1 cellular context compared by ENCODE assay signal in the genomic region with DNA sequence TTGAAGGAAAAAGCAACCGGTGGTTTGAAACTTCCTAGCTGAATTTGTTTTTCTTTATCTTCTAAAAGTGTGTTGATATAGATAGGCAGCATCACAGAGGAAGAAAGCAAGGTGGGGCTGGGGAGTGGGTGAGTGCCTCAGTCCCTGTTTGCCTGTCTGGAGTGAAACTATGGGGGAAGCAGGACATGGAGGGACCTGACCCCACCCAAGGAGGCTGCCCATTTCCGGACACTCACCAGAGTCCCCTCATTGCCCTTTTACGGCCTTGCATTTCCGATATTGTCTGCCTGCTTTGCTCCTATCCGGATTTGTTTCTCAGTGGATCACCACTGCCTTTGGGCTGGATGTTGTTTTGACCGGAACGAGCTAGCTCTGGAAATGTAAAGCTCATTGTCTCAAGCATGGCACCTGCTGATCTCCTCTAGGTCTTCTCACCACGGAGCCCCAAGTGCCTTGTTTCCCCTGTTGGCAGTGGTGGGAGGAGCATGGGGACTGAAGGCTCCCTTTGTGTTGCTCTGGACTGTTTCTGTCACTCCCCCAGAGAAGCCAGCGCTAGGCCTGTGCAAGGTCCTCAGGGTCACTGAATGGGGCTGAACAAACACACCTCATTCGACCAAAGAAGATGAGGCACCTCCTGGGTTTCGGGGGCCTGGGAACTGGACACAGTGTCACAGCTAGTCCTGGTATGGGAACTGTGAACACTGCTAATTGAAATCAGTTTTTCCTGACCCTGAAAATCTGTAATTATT.
TF ChIP-seq lines count a peak whose summit lies in the region.

No MANE protein-coding gene starts in this region.

TF ChIP-seq in HepG2, 621 proteins besides CTCF, POLR2A, EP300 and RAD21 (continued from another document and continues in another):
- TF ChIP-seq, protein P1, sequence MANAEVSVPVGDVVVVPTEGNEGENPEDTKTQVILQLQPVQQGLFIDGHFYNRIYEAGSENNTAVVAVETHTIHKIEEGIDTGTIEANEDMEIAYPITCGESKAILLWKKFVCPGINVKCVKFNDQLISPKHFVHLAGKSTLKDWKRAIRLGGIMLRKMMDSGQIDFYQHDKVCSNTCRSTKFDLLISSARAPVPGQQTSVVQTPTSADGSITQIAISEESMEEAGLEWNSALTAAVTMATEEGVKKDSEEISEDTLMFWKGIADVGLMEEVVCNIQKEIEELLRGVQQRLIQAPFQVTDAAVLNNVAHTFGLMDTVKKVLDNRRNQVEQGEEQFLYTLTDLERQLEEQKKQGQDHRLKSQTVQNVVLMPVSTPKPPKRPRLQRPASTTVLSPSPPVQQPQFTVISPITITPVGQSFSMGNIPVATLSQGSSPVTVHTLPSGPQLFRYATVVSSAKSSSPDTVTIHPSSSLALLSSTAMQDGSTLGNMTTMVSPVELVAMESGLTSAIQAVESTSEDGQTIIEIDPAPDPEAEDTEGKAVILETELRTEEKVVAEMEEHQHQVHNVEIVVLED (CRISPR knock-in tag; IDR thresholded peaks at IDR 0.05; ENCODE audit: borderline replicate concordance): no peak
- TF ChIP-seq FOXC1 (CRISPR knock-in tag; IDR thresholded peaks at IDR 0.05; ENCODE audit: borderline replicate concordance) (no peak), ZNF274 (CRISPR knock-in tag; IDR thresholded peaks at IDR 0.05) (peak; percentile 67; the same call in 1 of the 2 replicates), MEIS1 (CRISPR knock-in tag; IDR thresholded peaks at IDR 0.05; ENCODE audit: borderline replicate concordance) (no peak), FOXK1 (CRISPR knock-in tag; IDR thresholded peaks at IDR 0.05; ENCODE audit: borderline replicate concordance, low read depth) (peak; percentile 41; the same call in 1 of the 2 replicates), ZBTB8A (CRISPR knock-in tag; IDR thresholded peaks at IDR 0.05; ENCODE audit: borderline replicate concordance, low read depth) (no peak; the same call in 1 of the 2 replicates), HOXA7 (CRISPR knock-in tag; IDR thresholded peaks at IDR 0.05) (no peak), TEAD2 (CRISPR knock-in tag; IDR thresholded peaks at IDR 0.05) (no peak), KDM4B (CRISPR knock-in tag; IDR thresholded peaks at IDR 0.05) (no peak), ZNF570 (CRISPR knock-in tag; IDR thresholded peaks at IDR 0.05; ENCODE audit: borderline replicate concordance) (no peak), ZNF354B (CRISPR knock-in tag; IDR thresholded peaks at IDR 0.05) (no peak), HDAC6 (IDR thresholded peaks at IDR 0.05; ENCODE audit: low read depth, low read length) (no peak), ZBTB7A (CRISPR knock-in tag; IDR thresholded peaks at IDR 0.05) (0 out of 2 replicates have a peak, but pooled peaks have one; percentile 44), ZBTB42 (CRISPR knock-in tag; IDR thresholded peaks at IDR 0.05) (no peak), ZNF34 (CRISPR knock-in tag; IDR thresholded peaks at IDR 0.05; ENCODE audit: borderline replicate concordance) (no peak), ZNF619 (CRISPR knock-in tag; IDR thresholded peaks at IDR 0.05) (0 out of 2 replicates have a peak, but pooled peaks have one; percentile 58), HNF4A (CRISPR knock-in tag; IDR thresholded peaks at IDR 0.05) (peak; percentile 84), HOXA3 (CRISPR knock-in tag; IDR thresholded peaks at IDR 0.05) (peak; percentile 68; the same call in 1 of the 2 replicates), SIX1 (CRISPR knock-in tag; IDR thresholded peaks at IDR 0.05; ENCODE audit: borderline replicate concordance) (no peak), MEF2D (CRISPR knock-in tag; IDR thresholded peaks at IDR 0.05) (no peak), HNRNPLL (IDR thresholded peaks at IDR 0.05; ENCODE audit: low read depth, low read length, poor library complexity, severe bottlenecking) (no peak), RORA (CRISPR knock-in tag; IDR thresholded peaks at IDR 0.05) (no peak), ZNF234 (CRISPR knock-in tag; conservative IDR thresholded peaks at IDR 0.05) (no peak), SRSF1 (optimal IDR thresholded peaks at IDR 0.05; ENCODE audit: low read depth, low read length) (peak; percentile 42), ZKSCAN1 (IDR thresholded peaks at IDR 0.05; ENCODE audit: low read length) (no peak), KDM6A (CRISPR knock-in tag; IDR thresholded peaks at IDR 0.05; ENCODE audit: low read depth) (peak; percentile 88), SOX13 (IDR thresholded peaks at IDR 0.05) (0 out of 2 replicates have a peak, but pooled peaks have one; percentile 56), SOX13 (CRISPR knock-in tag; conservative IDR thresholded peaks at IDR 0.05 in 1 of 2, IDR thresholded peaks at IDR 0.05 in 1 of 2) (peak in 1 of 2 experiments; percentile 82; a peak in 2 of 4 replicates), MAFK (conservative IDR thresholded peaks at IDR 0.05 in 1 of 2, IDR thresholded peaks at IDR 0.05 in 1 of 2; ENCODE audit: low read length in 2 of 2) (no peak), MED1 (CRISPR knock-in tag; IDR thresholded peaks at IDR 0.05) (peak; percentile 68; the same call in 1 of the 2 replicates), ZNF720 (CRISPR knock-in tag; IDR thresholded peaks at IDR 0.05) (no peak), ZNF367 (CRISPR knock-in tag; IDR thresholded peaks at IDR 0.05; ENCODE audit: borderline replicate concordance) (no peak)
- TF ChIP-seq, protein P2, sequence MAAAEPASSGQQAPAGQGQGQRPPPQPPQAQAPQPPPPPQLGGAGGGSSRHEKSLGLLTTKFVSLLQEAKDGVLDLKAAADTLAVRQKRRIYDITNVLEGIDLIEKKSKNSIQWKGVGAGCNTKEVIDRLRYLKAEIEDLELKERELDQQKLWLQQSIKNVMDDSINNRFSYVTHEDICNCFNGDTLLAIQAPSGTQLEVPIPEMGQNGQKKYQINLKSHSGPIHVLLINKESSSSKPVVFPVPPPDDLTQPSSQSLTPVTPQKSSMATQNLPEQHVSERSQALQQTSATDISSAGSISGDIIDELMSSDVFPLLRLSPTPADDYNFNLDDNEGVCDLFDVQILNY (CRISPR knock-in tag; conservative IDR thresholded peaks at IDR 0.05): no peak
- TF ChIP-seq, protein P3, sequence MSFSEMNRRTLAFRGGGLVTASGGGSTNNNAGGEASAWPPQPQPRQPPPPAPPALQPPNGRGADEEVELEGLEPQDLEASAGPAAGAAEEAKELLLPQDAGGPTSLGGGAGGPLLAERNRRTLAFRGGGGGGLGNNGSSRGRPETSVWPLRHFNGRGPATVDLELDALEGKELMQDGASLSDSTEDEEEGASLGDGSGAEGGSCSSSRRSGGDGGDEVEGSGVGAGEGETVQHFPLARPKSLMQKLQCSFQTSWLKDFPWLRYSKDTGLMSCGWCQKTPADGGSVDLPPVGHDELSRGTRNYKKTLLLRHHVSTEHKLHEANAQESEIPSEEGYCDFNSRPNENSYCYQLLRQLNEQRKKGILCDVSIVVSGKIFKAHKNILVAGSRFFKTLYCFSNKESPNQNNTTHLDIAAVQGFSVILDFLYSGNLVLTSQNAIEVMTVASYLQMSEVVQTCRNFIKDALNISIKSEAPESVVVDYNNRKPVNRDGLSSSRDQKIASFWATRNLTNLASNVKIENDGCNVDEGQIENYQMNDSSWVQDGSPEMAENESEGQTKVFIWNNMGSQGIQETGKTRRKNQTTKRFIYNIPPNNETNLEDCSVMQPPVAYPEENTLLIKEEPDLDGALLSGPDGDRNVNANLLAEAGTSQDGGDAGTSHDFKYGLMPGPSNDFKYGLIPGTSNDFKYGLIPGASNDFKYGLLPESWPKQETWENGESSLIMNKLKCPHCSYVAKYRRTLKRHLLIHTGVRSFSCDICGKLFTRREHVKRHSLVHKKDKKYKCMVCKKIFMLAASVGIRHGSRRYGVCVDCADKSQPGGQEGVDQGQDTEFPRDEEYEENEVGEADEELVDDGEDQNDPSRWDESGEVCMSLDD (CRISPR knock-in tag; IDR thresholded peaks at IDR 0.05; ENCODE audit: borderline replicate concordance): 0 out of 2 replicates have a peak, but pooled peaks have one; percentile 43
- TF ChIP-seq, protein P4, sequence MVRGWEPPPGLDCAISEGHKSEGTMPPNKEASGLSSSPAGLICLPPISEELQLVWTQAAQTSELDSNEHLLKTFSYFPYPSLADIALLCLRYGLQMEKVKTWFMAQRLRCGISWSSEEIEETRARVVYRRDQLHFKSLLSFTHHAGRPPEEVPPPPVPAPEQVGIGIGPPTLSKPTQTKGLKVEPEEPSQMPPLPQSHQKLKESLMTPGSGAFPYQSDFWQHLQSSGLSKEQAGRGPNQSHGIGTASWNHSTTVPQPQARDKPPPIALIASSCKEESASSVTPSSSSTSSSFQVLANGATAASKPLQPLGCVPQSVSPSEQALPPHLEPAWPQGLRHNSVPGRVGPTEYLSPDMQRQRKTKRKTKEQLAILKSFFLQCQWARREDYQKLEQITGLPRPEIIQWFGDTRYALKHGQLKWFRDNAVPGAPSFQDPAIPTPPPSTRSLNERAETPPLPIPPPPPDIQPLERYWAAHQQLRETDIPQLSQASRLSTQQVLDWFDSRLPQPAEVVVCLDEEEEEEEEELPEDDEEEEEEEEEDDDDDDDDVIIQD (CRISPR knock-in tag; IDR thresholded peaks at IDR 0.05; ENCODE audit: low read depth): peak; percentile 22; the same call in 1 of the 2 replicates
- TF ChIP-seq, protein P5, sequence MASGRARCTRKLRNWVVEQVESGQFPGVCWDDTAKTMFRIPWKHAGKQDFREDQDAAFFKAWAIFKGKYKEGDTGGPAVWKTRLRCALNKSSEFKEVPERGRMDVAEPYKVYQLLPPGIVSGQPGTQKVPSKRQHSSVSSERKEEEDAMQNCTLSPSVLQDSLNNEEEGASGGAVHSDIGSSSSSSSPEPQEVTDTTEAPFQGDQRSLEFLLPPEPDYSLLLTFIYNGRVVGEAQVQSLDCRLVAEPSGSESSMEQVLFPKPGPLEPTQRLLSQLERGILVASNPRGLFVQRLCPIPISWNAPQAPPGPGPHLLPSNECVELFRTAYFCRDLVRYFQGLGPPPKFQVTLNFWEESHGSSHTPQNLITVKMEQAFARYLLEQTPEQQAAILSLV (CRISPR knock-in tag; IDR thresholded peaks at IDR 0.05; ENCODE audit: borderline replicate concordance): peak; percentile 29; the same call in 1 of the 2 replicates
- TF ChIP-seq, protein P6, sequence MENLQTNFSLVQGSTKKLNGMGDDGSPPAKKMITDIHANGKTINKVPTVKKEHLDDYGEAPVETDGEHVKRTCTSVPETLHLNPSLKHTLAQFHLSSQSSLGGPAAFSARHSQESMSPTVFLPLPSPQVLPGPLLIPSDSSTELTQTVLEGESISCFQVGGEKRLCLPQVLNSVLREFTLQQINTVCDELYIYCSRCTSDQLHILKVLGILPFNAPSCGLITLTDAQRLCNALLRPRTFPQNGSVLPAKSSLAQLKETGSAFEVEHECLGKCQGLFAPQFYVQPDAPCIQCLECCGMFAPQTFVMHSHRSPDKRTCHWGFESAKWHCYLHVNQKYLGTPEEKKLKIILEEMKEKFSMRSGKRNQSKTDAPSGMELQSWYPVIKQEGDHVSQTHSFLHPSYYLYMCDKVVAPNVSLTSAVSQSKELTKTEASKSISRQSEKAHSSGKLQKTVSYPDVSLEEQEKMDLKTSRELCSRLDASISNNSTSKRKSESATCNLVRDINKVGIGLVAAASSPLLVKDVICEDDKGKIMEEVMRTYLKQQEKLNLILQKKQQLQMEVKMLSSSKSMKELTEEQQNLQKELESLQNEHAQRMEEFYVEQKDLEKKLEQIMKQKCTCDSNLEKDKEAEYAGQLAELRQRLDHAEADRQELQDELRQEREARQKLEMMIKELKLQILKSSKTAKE (CRISPR knock-in tag; IDR thresholded peaks at IDR 0.05; ENCODE audit: borderline replicate concordance): no peak
- TF ChIP-seq, protein P7, sequence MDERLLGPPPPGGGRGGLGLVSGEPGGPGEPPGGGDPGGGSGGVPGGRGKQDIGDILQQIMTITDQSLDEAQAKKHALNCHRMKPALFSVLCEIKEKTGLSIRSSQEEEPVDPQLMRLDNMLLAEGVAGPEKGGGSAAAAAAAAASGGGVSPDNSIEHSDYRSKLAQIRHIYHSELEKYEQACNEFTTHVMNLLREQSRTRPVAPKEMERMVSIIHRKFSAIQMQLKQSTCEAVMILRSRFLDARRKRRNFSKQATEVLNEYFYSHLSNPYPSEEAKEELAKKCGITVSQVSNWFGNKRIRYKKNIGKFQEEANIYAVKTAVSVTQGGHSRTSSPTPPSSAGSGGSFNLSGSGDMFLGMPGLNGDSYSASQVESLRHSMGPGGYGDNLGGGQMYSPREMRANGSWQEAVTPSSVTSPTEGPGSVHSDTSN (CRISPR knock-in tag; IDR thresholded peaks at IDR 0.05): no peak
- TF ChIP-seq, protein P8, sequence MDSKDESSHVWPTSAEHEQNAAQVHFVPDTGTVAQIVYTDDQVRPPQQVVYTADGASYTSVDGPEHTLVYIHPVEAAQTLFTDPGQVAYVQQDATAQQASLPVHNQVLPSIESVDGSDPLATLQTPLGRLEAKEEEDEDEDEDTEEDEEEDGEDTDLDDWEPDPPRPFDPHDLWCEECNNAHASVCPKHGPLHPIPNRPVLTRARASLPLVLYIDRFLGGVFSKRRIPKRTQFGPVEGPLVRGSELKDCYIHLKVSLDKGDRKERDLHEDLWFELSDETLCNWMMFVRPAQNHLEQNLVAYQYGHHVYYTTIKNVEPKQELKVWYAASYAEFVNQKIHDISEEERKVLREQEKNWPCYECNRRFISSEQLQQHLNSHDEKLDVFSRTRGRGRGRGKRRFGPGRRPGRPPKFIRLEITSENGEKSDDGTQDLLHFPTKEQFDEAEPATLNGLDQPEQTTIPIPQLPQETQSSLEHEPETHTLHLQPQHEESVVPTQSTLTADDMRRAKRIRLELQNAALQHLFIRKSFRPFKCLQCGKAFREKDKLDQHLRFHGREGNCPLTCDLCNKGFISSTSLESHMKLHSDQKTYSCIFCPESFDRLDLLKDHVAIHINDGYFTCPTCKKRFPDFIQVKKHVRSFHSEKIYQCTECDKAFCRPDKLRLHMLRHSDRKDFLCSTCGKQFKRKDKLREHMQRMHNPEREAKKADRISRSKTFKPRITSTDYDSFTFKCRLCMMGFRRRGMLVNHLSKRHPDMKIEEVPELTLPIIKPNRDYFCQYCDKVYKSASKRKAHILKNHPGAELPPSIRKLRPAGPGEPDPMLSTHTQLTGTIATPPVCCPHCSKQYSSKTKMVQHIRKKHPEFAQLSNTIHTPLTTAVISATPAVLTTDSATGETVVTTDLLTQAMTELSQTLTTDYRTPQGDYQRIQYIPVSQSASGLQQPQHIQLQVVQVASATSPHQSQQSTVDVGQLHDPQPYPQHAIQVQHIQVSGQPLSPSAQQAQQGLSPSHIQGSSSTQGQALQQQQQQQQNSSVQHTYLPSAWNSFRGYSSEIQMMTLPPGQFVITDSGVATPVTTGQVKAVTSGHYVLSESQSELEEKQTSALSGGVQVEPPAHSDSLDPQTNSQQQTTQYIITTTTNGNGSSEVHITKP (CRISPR knock-in tag; IDR thresholded peaks at IDR 0.05; ENCODE audit: low read depth): no peak
- TF ChIP-seq, protein P9, sequence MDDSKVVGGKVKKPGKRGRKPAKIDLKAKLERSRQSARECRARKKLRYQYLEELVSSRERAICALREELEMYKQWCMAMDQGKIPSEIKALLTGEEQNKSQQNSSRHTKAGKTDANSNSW (CRISPR knock-in tag; IDR thresholded peaks at IDR 0.05; ENCODE audit: borderline replicate concordance): no peak
- TF ChIP-seq, protein P10, sequence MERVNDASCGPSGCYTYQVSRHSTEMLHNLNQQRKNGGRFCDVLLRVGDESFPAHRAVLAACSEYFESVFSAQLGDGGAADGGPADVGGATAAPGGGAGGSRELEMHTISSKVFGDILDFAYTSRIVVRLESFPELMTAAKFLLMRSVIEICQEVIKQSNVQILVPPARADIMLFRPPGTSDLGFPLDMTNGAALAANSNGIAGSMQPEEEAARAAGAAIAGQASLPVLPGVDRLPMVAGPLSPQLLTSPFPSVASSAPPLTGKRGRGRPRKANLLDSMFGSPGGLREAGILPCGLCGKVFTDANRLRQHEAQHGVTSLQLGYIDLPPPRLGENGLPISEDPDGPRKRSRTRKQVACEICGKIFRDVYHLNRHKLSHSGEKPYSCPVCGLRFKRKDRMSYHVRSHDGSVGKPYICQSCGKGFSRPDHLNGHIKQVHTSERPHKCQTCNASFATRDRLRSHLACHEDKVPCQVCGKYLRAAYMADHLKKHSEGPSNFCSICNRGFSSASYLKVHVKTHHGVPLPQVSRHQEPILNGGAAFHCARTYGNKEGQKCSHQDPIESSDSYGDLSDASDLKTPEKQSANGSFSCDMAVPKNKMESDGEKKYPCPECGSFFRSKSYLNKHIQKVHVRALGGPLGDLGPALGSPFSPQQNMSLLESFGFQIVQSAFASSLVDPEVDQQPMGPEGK (CRISPR knock-in tag; IDR thresholded peaks at IDR 0.05): 0 out of 2 replicates have a peak, but pooled peaks have one; percentile 68
